12 cellular contexts compared by ENCODE assay signal in the genomic region with DNA sequence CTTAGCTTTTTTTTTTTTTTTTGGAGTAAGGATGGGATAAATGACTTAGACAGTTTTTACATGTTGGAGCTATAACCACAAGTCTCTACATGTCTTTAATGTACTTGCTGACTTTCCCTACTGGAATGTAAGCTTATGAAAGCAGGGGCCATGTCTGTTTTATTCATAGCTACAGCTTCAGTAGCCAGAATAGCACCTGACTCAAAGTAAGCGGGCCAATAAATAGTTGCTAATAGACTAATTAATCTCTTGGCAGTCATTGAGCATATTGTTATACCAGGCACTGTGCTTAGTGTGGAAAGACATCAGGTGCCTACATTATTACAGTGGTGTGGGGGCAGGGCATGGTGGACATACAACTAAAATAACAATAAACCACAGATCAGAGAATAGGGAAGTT.
DNase-seq lines count a peak whose midpoint lies in the region; ATAC-seq, FAIRE-seq and TF ChIP-seq lines count a peak whose summit lies in the region.
"Had no signal": no experiment of that assay in that cellular context is flagged by ENCODE, and none has a peak within 500 bp of the region (broad histone marks: within the 10 kb centered on the region; RNA-seq: fewer than 3 reads in every experiment).

No MANE protein-coding gene starts in this region.

- H3K4me3 Mint-ChIP-seq in activated CD4-positive, alpha-beta T cell treated with anti-CD3 and anti-CD28 coated beads for 36 hours: no peak overlapping the region

- TF ChIP-seq CTCF in A549 (IDR thresholded peaks at IDR 0.05) (no peak), RWPE2 (IDR thresholded peaks at IDR 0.05; ENCODE audit: poor library complexity, severe bottlenecking) (no peak), esophagus squamous epithelium (IDR thresholded peaks at IDR 0.05) (no peak)

- TF ChIP-seq POLR2A in A549 (IDR thresholded peaks at IDR 0.05; ENCODE audit: low read length) (no peak), esophagus squamous epithelium (IDR thresholded peaks at IDR 0.05) (no peak)

- no peak; a peak in 2 of 6 replicates for ATAC-seq in A549
- peak; percentile 91 for ATAC-seq in RWPE2 (ENCODE audit: low read depth)
- no peak for ATAC-seq in activated CD4-positive, alpha-beta T cell treated with anti-CD3 and anti-CD28 coated beads for 36 hours

- CTCF ChIA-PET in A549 (lab: Yijun Ruan, JAX): interaction anchor here (1.0 kb wide), 1 partner anchor 29 kb away, joined by 3 read pairs; no protein-coding TSS in a partner anchor
- CTCF ChIA-PET in activated CD4-positive, alpha-beta T cell treated with anti-CD3 and anti-CD28 coated beads for 36 hours (lab: Charles Lee): interaction anchor here (0.7 kb wide), 1 partner anchor 13 kb away, joined by 3 read pairs; no protein-coding TSS in a partner anchor

- no peaks in the 10 kb centered on the region for H3K9me3 Mint-ChIP-seq in activated CD4-positive, alpha-beta T cell treated with anti-CD3 and anti-CD28 coated beads for 36 hours (ENCODE audit: low read depth)

- no peak overlapping the region for H3K9ac ChIP-seq in muscle layer of colon (ENCODE audit: low read length)

- no peak for TF ChIP-seq RAD21 in A549 (conservative IDR thresholded peaks at IDR 0.05 in 1 of 2, IDR thresholded peaks at IDR 0.05 in 1 of 2)

- no peaks in the 10 kb centered on the region for H3K36me3 ChIP-seq in RWPE2 (ENCODE audit: low read depth)
- H3K36me3 ChIP-seq in esophagus squamous epithelium: no peaks in the 10 kb centered on the region
- H3K36me3 ChIP-seq in muscle layer of colon (ENCODE audit: insufficient read depth, low read length): no peaks in the 10 kb centered on the region

- intact Hi-C loops in esophagus squamous epithelium (cut with DNase I): no loop called here
- intact Hi-C loops in activated CD4-positive, alpha-beta T cell treated with anti-CD3 and anti-CD28 coated beads for 36 hours (cut with DNase I, micrococcal nuclease): no loop called here

- POLR2A ChIA-PET in A549 (lab: Yijun Ruan, JAX): interaction anchor here (0.6 kb wide), 2 partner anchors 506 to 1184 kb away, joined by 3 read pairs; partner anchors contain the start of gene OMA1
- POLR2A ChIA-PET in activated CD4-positive, alpha-beta T cell treated with anti-CD3 and anti-CD28 coated beads for 36 hours (lab: Charles Lee): no interaction called here

- no peak for FAIRE-seq in A549 (lab: Jason Lieb, UNC)
- FAIRE-seq: A204.1 had no signal

- no peak overlapping the region for H3K27ac Mint-ChIP-seq in activated CD4-positive, alpha-beta T cell treated with anti-CD3 and anti-CD28 coated beads for 36 hours

- H3K4me2 ChIP-seq in A549: peak overlapping the region; percentile 66

- H3K27me3 Mint-ChIP-seq in activated CD4-positive, alpha-beta T cell treated with anti-CD3 and anti-CD28 coated beads for 36 hours: no peaks in the 10 kb centered on the region

- peak overlapping the region; percentile 91 to 92 for H3K27ac ChIP-seq in A549
- H3K27ac ChIP-seq in RWPE2 (ENCODE audit: poor library complexity, severe bottlenecking): peak overlapping the region; percentile 83
- peak overlapping the region in 3 of 4 donors; percentile 68 to 80 (median 79) for H3K27ac ChIP-seq in esophagus squamous epithelium
- peak overlapping the region; percentile 93 for H3K27ac ChIP-seq in muscle layer of colon (ENCODE audit: low read depth, low read length)

- no peak overlapping the region for H3K4me3 ChIP-seq in A549
- no peak overlapping the region for H3K4me3 ChIP-seq in RWPE2 (ENCODE audit: severe bottlenecking)
- H3K4me3 ChIP-seq in esophagus squamous epithelium: no peak overlapping the region
- H3K4me3 ChIP-seq in muscle layer of colon (ENCODE audit: low read depth in 1 of 2, low read length in 2 of 2): no peak overlapping the region
- H3K4me3 ChIP-seq: testis had no signal

- H3K4me1 ChIP-seq in A549 (peaks cover 24% of the 10 kb centered on the region), RWPE2 (ENCODE audit: insufficient read depth, poor library complexity, severe bottlenecking) (peaks cover 23% of the 10 kb centered on the region), esophagus squamous epithelium (peaks cover 0 to 42% (median 29%) of the 10 kb centered on the region in 3 donors), muscle layer of colon (ENCODE audit: insufficient read depth, low read length) (peaks cover 40% of the 10 kb centered on the region)

- H3K9me3 ChIP-seq in A549 (no peaks in the 10 kb centered on the region), RWPE2 (ENCODE audit: severe bottlenecking) (no peaks in the 10 kb centered on the region), esophagus squamous epithelium (no peaks in the 10 kb centered on the region), muscle layer of colon (ENCODE audit: low read length) (no peaks in the 10 kb centered on the region)
- H3K9me3 ChIP-seq: testis had no signal

- 90% methylated on average over 1 of the region's 1 CpG for WGBS in A549 (ENCODE audit: missing lambda C conversion rate)
- WGBS in esophagus squamous epithelium, 2 donors: 36 to 53% methylated on average over 1 of the region's 1 CpG

- peaks cover 2% of the 10 kb centered on the region for H3K36me3 Mint-ChIP-seq in activated CD4-positive, alpha-beta T cell treated with anti-CD3 and anti-CD28 coated beads for 36 hours (ENCODE audit: low read depth)

- DNase-seq in A549 (ENCODE audit: low read depth in 1 of 2, low spot score in 1 of 2): no peak
- no peak for DNase-seq in RWPE2 (ENCODE audit: low spot score)
- DNase-seq in esophagus squamous epithelium (lab: John Stamatoyannopoulos, UW): no peak
- DNase-seq in A172 (ENCODE audit: low spot score): no peak
- DNase-seq in stimulated activated CD4-positive, alpha-beta T cell treated with anti-CD3 and anti-CD28 coated beads, Interleukin-4, amount 100 ng/mL, for 4 hours: no peak
- no peak for DNase-seq in NCI-H82 (lab: John Stamatoyannopoulos, UW)
- DNase-seq in activated CD4-positive, alpha-beta T cell treated with anti-CD3 and anti-CD28 coated beads for 36 hours: no peak
- DNase-seq: activated CD4-positive, alpha-beta T cell treated with anti-CD3 and anti-CD28 coated beads, Interleukin-2, amount 50 U/mL, for 4 hours; NCI-H1105 treated with DMSO at 0.1 percent for 48 hours had no signal

- TF ChIP-seq EP300 in A549 (IDR thresholded peaks at IDR 0.05): no peak

- peaks cover 15% of the 10 kb centered on the region for H3K4me1 Mint-ChIP-seq in activated CD4-positive, alpha-beta T cell treated with anti-CD3 and anti-CD28 coated beads for 36 hours

- H3K27me3 ChIP-seq in RWPE2 (ENCODE audit: insufficient read depth, poor library complexity, severe bottlenecking): no peaks in the 10 kb centered on the region
- H3K27me3 ChIP-seq in esophagus squamous epithelium: no peaks in the 10 kb centered on the region
- no peaks in the 10 kb centered on the region for H3K27me3 ChIP-seq in muscle layer of colon (ENCODE audit: control insufficient read depth in 1 of 2, insufficient read depth in 2 of 2, low read length in 2 of 2)
- H3K27me3 ChIP-seq: testis had no signal

TF ChIP-seq in A549, 52 proteins besides CTCF, POLR2A, EP300 and RAD21 (continues in another document):
- TF ChIP-seq BHLHE40 (IDR thresholded peaks at IDR 0.05; ENCODE audit: low read depth, low read length): no peak
- TF ChIP-seq CEBPB (IDR thresholded peaks at IDR 0.05): no peak
- TF ChIP-seq HOXB5 (CRISPR knock-in tag; IDR thresholded peaks at IDR 0.05): no peak
- TF ChIP-seq REST (IDR thresholded peaks at IDR 0.05): no peak
- TF ChIP-seq, protein P1, sequence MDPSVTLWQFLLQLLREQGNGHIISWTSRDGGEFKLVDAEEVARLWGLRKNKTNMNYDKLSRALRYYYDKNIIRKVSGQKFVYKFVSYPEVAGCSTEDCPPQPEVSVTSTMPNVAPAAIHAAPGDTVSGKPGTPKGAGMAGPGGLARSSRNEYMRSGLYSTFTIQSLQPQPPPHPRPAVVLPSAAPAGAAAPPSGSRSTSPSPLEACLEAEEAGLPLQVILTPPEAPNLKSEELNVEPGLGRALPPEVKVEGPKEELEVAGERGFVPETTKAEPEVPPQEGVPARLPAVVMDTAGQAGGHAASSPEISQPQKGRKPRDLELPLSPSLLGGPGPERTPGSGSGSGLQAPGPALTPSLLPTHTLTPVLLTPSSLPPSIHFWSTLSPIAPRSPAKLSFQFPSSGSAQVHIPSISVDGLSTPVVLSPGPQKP (IDR thresholded peaks at IDR 0.05; ENCODE audit: low read depth, low read length): no peak
- TF ChIP-seq CHD4 (IDR thresholded peaks at IDR 0.05; ENCODE audit: borderline replicate concordance): no peak
- no peak for TF ChIP-seq FOSB (CRISPR knock-in tag; IDR thresholded peaks at IDR 0.05)
- TF ChIP-seq, protein P2, sequence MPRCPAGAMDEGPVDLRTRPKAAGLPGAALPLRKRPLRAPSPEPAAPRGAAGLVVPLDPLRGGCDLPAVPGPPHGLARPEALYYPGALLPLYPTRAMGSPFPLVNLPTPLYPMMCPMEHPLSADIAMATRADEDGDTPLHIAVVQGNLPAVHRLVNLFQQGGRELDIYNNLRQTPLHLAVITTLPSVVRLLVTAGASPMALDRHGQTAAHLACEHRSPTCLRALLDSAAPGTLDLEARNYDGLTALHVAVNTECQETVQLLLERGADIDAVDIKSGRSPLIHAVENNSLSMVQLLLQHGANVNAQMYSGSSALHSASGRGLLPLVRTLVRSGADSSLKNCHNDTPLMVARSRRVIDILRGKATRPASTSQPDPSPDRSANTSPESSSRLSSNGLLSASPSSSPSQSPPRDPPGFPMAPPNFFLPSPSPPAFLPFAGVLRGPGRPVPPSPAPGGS (IDR thresholded peaks at IDR 0.05): no peak
